In the genomic region with DNA sequence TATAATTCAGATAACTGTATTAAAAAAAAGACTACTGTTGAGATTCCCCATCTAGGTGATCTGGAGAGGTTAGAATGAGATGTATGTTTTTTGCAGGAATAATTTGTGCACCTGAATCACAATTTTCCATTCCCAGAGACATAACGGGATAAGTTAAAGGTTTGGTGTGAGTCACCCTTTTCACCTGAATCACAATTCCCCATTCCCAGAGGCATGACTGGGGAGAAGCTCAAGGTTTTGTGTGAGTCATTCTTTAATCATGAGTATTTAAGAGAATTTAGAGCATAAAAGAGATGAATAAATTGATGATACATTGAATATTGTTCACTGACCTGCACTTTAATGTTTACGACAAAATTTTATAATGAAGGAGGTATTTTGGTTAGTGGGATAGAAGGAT, we compare ENCODE assay signal across 20 cellular contexts. TPM values are rescaled to one million over a fixed set of nuclear protein-coding genes. Genes with fewer than 3 reads are reported as not detected.
DNase-seq lines count a peak whose midpoint lies in the region; ATAC-seq, FAIRE-seq and TF ChIP-seq lines count a peak whose summit lies in the region.
"Had no signal": no experiment of that assay in that cellular context is flagged by ENCODE, and none has a peak within 500 bp of the region (broad histone marks: within the 10 kb centered on the region; RNA-seq: fewer than 3 reads in every experiment).

No MANE protein-coding gene starts in this region.

- H3K27me3 ChIP-seq in breast epithelium (no peaks in the 10 kb centered on the region), RWPE2 (ENCODE audit: insufficient read depth, poor library complexity, severe bottlenecking) (no peaks in the 10 kb centered on the region), vagina (no peaks in the 10 kb centered on the region)
- H3K27me3 ChIP-seq: BLaER1 treated with 17β-estradiol and CSF1 and Interleukin-3, amounts not matched to agents 10 nM and 100 nM had no signal

- POLR2A ChIA-PET in MCF 10A (lab: Yijun Ruan, JAX), result interaction anchor here (0.6 to 2.0 kb wide), 3 partner anchors 9 to 293 kb away, joined by 3 to 6 read pairs (median 3); no protein-coding TSS in a partner anchor

- H3K36me3 Mint-ChIP-seq in MCF 10A (ENCODE audit: insufficient read depth, unreplicated experiment), result no peaks in the 10 kb centered on the region
- H3K36me3 Mint-ChIP-seq: CD4-positive, CD25-positive, alpha-beta regulatory T cell had no signal

- no peaks in the 10 kb centered on the region for H3K9me3 Mint-ChIP-seq in MCF 10A (ENCODE audit: unreplicated experiment)

- H3K27ac ChIP-seq in breast epithelium (no peak overlapping the region), RWPE2 (ENCODE audit: poor library complexity, severe bottlenecking) (no peak overlapping the region), epithelial cell of prostate (no peak overlapping the region), vagina (no peak overlapping the region)
- H3K27ac ChIP-seq: 22Rv1; BLaER1 treated with 17β-estradiol and CSF1 and Interleukin-3, amounts not matched to agents 10 nM and 100 nM had no signal

- H3K4me1 ChIP-seq in breast epithelium (no peaks in the 10 kb centered on the region), RWPE2 (ENCODE audit: insufficient read depth, poor library complexity, severe bottlenecking) (peaks cover 4% of the 10 kb centered on the region), vagina (no peaks in the 10 kb centered on the region)
- H3K4me1 ChIP-seq: HAP-1 had no signal

- H3K4me3 ChIP-seq in breast epithelium (no peak overlapping the region), RWPE2 (ENCODE audit: severe bottlenecking) (no peak overlapping the region), vagina (no peak overlapping the region)
- H3K4me3 ChIP-seq: BLaER1 treated with 17β-estradiol and CSF1 and Interleukin-3, amounts not matched to agents 10 nM and 100 nM; GM12878; HAP-1 had no signal

- no TSS peak for BruUV-seq in MCF 10A (replicated peaks; lab: Mats Ljungman, UMichigan)

- CTCF ChIA-PET in MCF 10A (lab: Yijun Ruan, JAX), result interaction anchor here (0.7 to 1.8 kb wide), 2 partner anchors 40 to 270 kb away, joined by 3 to 5 read pairs; no protein-coding TSS in a partner anchor

- H3K4me3 Mint-ChIP-seq in MCF 10A (ENCODE audit: unreplicated experiment), result no peak overlapping the region
- H3K4me3 Mint-ChIP-seq: CD4-positive, CD25-positive, alpha-beta regulatory T cell had no signal

- ATAC-seq in RWPE2 (ENCODE audit: low read depth), result peak; percentile 84
- ATAC-seq in GM18870 (IDR thresholded peaks at IDR 0.05; ENCODE audit: unreplicated experiment), result no peak
- ATAC-seq: GM12878 had no signal

- H3K36me3 ChIP-seq in breast epithelium (no peaks in the 10 kb centered on the region), RWPE2 (ENCODE audit: low read depth) (no peaks in the 10 kb centered on the region), vagina (no peaks in the 10 kb centered on the region)
- H3K36me3 ChIP-seq: BLaER1 treated with 17β-estradiol and CSF1 and Interleukin-3, amounts not matched to agents 10 nM and 100 nM; HAP-1 had no signal

- intact Hi-C loops in MCF 10A (cut with micrococcal nuclease), result no loop called here
- intact Hi-C loops in breast epithelium (cut with DNase I; ENCODE audit: low total_unique reads), result no loop called here
- intact Hi-C loops in vagina (cut with DNase I), result no loop called here

- no peaks in the 10 kb centered on the region for H3K9me3 ChIP-seq in breast epithelium
- H3K9me3 ChIP-seq in RWPE2 (ENCODE audit: severe bottlenecking), result no peaks in the 10 kb centered on the region
- H3K9me3 ChIP-seq in vagina, result no peaks in the 10 kb centered on the region
- H3K9me3 ChIP-seq: HAP-1 had no signal

- TF ChIP-seq CTCF in MCF 10A (IDR thresholded peaks at IDR 0.05; ENCODE audit: unreplicated experiment) (no peak), breast epithelium (IDR thresholded peaks at IDR 0.05) (no peak), RWPE2 (IDR thresholded peaks at IDR 0.05; ENCODE audit: poor library complexity, severe bottlenecking) (no peak), vagina (IDR thresholded peaks at IDR 0.05) (no peak)

- DNase-seq in MCF 10A (ENCODE audit: unreplicated experiment), result peak; percentile 45
- no peak for DNase-seq in breast epithelium (ENCODE audit: low spot score in 2 of 2)
- no peak for DNase-seq in RWPE2 (ENCODE audit: low spot score)
- peak; percentile 29 for DNase-seq in epithelial cell of prostate (ENCODE audit: low read depth, low spot score)
- peak; percentile 28 for DNase-seq in urothelium cell line (ENCODE audit: low spot score)
- DNase-seq in vagina (ENCODE audit: extremely low spot score in 2 of 2), result no peak
- no peak for DNase-seq in stimulated activated naive CD4-positive, alpha-beta T cell (lab: John Stamatoyannopoulos, UW)
- DNase-seq: ACHN; Calu3; CD4-positive, CD25-positive, alpha-beta regulatory T cell; DMS 273 treated with DMSO at 0.1 percent for 48 hours had no signal

- no peak for FAIRE-seq in urothelium cell line (lab: Jason Lieb, UNC)
- FAIRE-seq: GM12878, GM19239, H1 had no signal

- TF ChIP-seq POLR2A in breast epithelium (IDR thresholded peaks at IDR 0.05) (no peak), vagina (IDR thresholded peaks at IDR 0.05) (no peak)

- H3K4me1 Mint-ChIP-seq in MCF 10A (ENCODE audit: insufficient read depth, unreplicated experiment), result peaks cover 9% of the 10 kb centered on the region
- H3K4me1 Mint-ChIP-seq: CD4-positive, CD25-positive, alpha-beta regulatory T cell had no signal

- H3K27me3 Mint-ChIP-seq in MCF 10A (ENCODE audit: insufficient read depth, unreplicated experiment), result peaks cover 23% of the 10 kb centered on the region

- no peak overlapping the region for H3K27ac Mint-ChIP-seq in MCF 10A (ENCODE audit: low read depth, unreplicated experiment)

RNA-seq across cellular contexts. Expression of a gene that starts 9.0 kb away (rescaled TPM):
- total RNA-seq in MCF 10A (2022) (not detected in 2 replicates), breast epithelium (1 to 10 TPM in 1 of 3 donors, under 1 TPM in 1, not detected in 1; 0.33 to 1.3 TPM), vagina (0.74 TPM)
- total RNA-seq: Calu3; CD4-positive, CD25-positive, alpha-beta regulatory T cell; Daoy; G401; GM12878; H1 had no signal

RNA-seq across cellular contexts. Expression of a gene that starts 9.0 kb away (rescaled TPM):
- not detected in 2 replicates for total RNA-seq in MCF 10A (2022)
- total RNA-seq in breast epithelium, result 1 to 10 TPM in 1 of 3 donors, under 1 TPM in 1, not detected in 1; 0.98 to 1.5 TPM
- total RNA-seq in vagina, result 0.74 TPM
- total RNA-seq: Calu3; CD4-positive, CD25-positive, alpha-beta regulatory T cell; Daoy; G401; GM12878; H1 had no signal

RNA-seq across cellular contexts. Expression of a gene that starts 22.7 kb away (rescaled TPM):
- total RNA-seq in MCF 10A (2022), result not detected in 2 replicates
- total RNA-seq in breast epithelium, result not detected
- not detected for total RNA-seq in vagina
- total RNA-seq: Calu3; CD4-positive, CD25-positive, alpha-beta regulatory T cell; Daoy; G401; GM12878; H1 had no signal

RNA-seq across cellular contexts. Expression of a gene that starts 47.6 kb away (rescaled TPM):
- total RNA-seq in MCF 10A (2022) (6.9 and 8.0 TPM in 2 replicates), breast epithelium (10 to 100 TPM in 1 of 3 donors, 1 to 10 TPM in 2; 1.9 to 32.1 (median 9.8) TPM), vagina (4.9 TPM)
- total RNA-seq: Calu3, G401 had no signal

RNA-seq across cellular contexts. Expression of a gene that starts 59.9 kb away (rescaled TPM):
- not detected in 2 replicates for total RNA-seq in MCF 10A (2022)
- not detected for total RNA-seq in breast epithelium
- not detected for total RNA-seq in vagina
- total RNA-seq: Calu3; CD4-positive, CD25-positive, alpha-beta regulatory T cell; Daoy; G401; GM12878; H1 had no signal

Comparison
In these comparisons a context has a peak if more than half of its experiments do, and no peak if none do; other contexts are left out.
1. DNase-seq: peak in MCF 10A (single experiment), epithelial cell of prostate (single experiment) and urothelium cell line (single experiment); none in breast epithelium (0 of 2), RWPE2 (single experiment), vagina (0 of 2) and stimulated activated naive CD4-positive, alpha-beta T cell (0 of 6).